Comparison of ENCODE assay signal across 8 cellular contexts in the genomic region with DNA sequence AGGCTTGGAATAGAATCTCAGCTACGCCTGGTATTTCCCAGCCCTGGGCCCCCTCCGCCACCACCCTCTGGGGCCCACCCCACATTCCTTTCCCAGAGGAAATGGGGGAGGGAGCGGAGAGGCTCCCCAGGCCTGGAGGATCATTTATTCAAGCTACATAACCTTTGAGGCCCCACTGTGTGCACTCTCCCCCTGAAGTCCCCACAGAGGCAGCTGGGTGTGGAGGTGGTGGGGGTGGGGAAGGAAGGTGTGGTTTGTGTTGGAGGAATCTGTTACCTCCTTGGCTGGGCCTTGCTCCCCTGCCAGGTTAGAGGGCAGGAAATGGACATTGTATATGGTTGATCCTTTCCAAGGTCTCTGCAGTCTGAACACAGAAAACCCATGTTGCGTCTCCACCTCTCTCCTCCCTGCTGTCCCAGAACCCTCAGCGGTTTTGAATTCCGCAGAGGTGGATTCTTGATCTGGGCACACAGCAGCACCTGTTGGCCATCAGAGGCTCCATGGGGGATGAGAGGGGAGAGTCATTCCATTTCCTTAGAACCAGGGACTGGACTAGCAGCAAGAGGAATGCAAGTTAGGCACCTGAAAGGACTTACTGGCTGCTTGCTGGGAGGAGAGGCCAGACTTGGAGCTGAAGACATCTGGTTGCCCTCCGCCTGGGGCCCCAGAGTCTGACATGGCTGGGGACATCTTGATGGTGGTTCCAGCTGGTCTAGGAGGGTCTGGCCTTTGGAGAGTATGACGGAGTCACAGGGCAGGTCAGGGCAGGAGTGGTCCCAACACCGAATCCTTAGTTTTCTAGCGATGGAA. TPM values are rescaled to one million over a fixed set of nuclear protein-coding genes. Genes with fewer than 3 reads are reported as not detected.
A peak's percentile ranks its signal among the peaks of the same experiment; 100 is the strongest.
DNase-seq lines count a peak whose midpoint lies in the region; ATAC-seq, FAIRE-seq and TF ChIP-seq lines count a peak whose summit lies in the region.

No MANE protein-coding gene starts in this region.

- TF ChIP-seq EP300 in GM12878 (IDR thresholded peaks at IDR 0.05; ENCODE audit: borderline replicate concordance in 1 of 2, control insufficient read depth in 1 of 2, low read depth in 2 of 2, low read length in 2 of 2), result no peak

- H3K79me2 ChIP-seq in GM12878 (ENCODE audit: control insufficient read depth, insufficient read depth, low read length) (no peaks in the 10 kb centered on the region), smooth muscle cell (ENCODE audit: low read depth) (peaks cover 18% of the 10 kb centered on the region)

- H3K4me2 ChIP-seq in GM12878 (ENCODE audit: control insufficient read depth, insufficient read depth), result 0 out of 2 replicates have a peak overlapping the region, but pooled peaks have one; percentile 9
- H3K4me2 ChIP-seq in smooth muscle cell, result peak overlapping the region; percentile 86

- H4K20me1 ChIP-seq in GM12878 (ENCODE audit: control insufficient read depth, insufficient read depth) (no peaks in the 10 kb centered on the region), smooth muscle cell (ENCODE audit: low read depth) (peaks cover 89% of the 10 kb centered on the region)

- H3K9me3 ChIP-seq in GM12878 (replicated peaks; ENCODE audit: control insufficient read depth, insufficient read depth, low read length), result no peaks in the 10 kb centered on the region
- no peaks in the 10 kb centered on the region for H3K9me3 ChIP-seq in smooth muscle cell (replicated peaks; ENCODE audit: low read depth)
- H3K9me3 ChIP-seq in naive thymus-derived CD4-positive, alpha-beta T cell (ENCODE audit: control insufficient read depth in 2 of 3, low read length in 3 of 3), result no peaks in the 10 kb centered on the region

- FAIRE-seq in GM12878 (lab: Jason Lieb, UNC), result no peak

- intact Hi-C loops in GM12878 (cut with micrococcal nuclease; ENCODE audit: unreplicated experiment), result no loop called here
- intact Hi-C loops in naive thymus-derived CD4-positive, alpha-beta T cell (cut with micrococcal nuclease), result no loop called here

- TF ChIP-seq CTCF in GM12878 (IDR thresholded peaks at IDR 0.05 in 2 of 3, conservative IDR thresholded peaks at IDR 0.05 in 1 of 3; ENCODE audit: control insufficient read depth in 2 of 3, extremely low read depth in 1 of 3, insufficient read depth in 1 of 3, low read depth in 3 of 3, low read length in 3 of 3) (no peak), smooth muscle cell (IDR thresholded peaks at IDR 0.05; ENCODE audit: borderline replicate concordance, insufficient read depth, poor library complexity, severe bottlenecking) (no peak)

- in situ Hi-C loops in GM12878 (cut with MboI), result no loop called here

- H3K4me1 Mint-ChIP-seq in naive thymus-derived CD4-positive, alpha-beta T cell, result peaks cover 6 to 18% (median 15%) of the 10 kb centered on the region in 7 donors

- no peak for ATAC-seq in GM12878
- ATAC-seq in naive thymus-derived CD4-positive, alpha-beta T cell, result no peak
- ATAC-seq in GM18909 (IDR thresholded peaks at IDR 0.05; ENCODE audit: poor library complexity, unreplicated experiment), result no peak

- H3K36me3 ChIP-seq in GM12878 (ENCODE audit: control insufficient read depth in 2 of 2, insufficient read depth in 2 of 2, low read length in 1 of 2), result no peaks in the 10 kb centered on the region
- no peaks in the 10 kb centered on the region for H3K36me3 ChIP-seq in smooth muscle cell (ENCODE audit: low read depth)
- H3K36me3 ChIP-seq in naive thymus-derived CD4-positive, alpha-beta T cell (ENCODE audit: control insufficient read depth in 2 of 3, insufficient read depth in 3 of 3, low read length in 3 of 3), result no peaks in the 10 kb centered on the region

- RAD21 ChIA-PET in GM12878 (lab: Charles Lee; ENCODE audit: unreplicated experiment), result no interaction called here

- CTCF ChIA-PET in GM12878 (lab: Yijun Ruan, JAX), result interaction anchor here (1.4 kb wide), 1 partner anchor 24 kb away, joined by 4 read pairs; no protein-coding TSS in a partner anchor
- CTCF ChIA-PET in naive thymus-derived CD4-positive, alpha-beta T cell (lab: Charles Lee), result no interaction called here

- H3F3A ChIP-seq in smooth muscle cell (ENCODE audit: low read depth), result peaks cover 42% of the 10 kb centered on the region

- no peak overlapping the region for H3K4me3 ChIP-seq in GM12878
- peak overlapping the region; percentile 51 for H3K4me3 ChIP-seq in iPS-11a (ENCODE audit: low read depth, low read length)
- peak overlapping the region; percentile 30 for H3K4me3 ChIP-seq in smooth muscle cell
- no peak overlapping the region for H3K4me3 ChIP-seq in naive thymus-derived CD4-positive, alpha-beta T cell (ENCODE audit: low read length)

- H2AFZ ChIP-seq in GM12878 (ENCODE audit: control insufficient read depth, low read depth, low read length) (no peak overlapping the region), smooth muscle cell (ENCODE audit: low read depth) (no peak overlapping the region)

- H3K27ac ChIP-seq in GM12878 (ENCODE audit: control insufficient read depth, insufficient read depth) (no peak overlapping the region), smooth muscle cell (ENCODE audit: low read depth) (peak overlapping the region; percentile 91)
- no peak overlapping the region for H3K27ac ChIP-seq in naive thymus-derived CD4-positive, alpha-beta T cell (ENCODE audit: low read depth, low read length)

- 54% methylated on average over 10 of the region's 10 CpGs for WGBS in GM12878 (ENCODE audit: insufficient coverage, insufficient replicate concordance, low lambda C conversion rate, missing lambda C conversion rate)
- 9% methylated on average over 8 of the region's 10 CpGs for WGBS in smooth muscle cell (ENCODE audit: low lambda C conversion rate)

- no peak overlapping the region for H3K27ac Mint-ChIP-seq in naive thymus-derived CD4-positive, alpha-beta T cell

- TF ChIP-seq RAD21 in GM12878 (IDR thresholded peaks at IDR 0.05; ENCODE audit: insufficient read depth, low read depth, low read length), result no peak

- DNase-seq in HCEC 1CT, result peak; percentile 84
- DNase-seq in GM12878 (ENCODE audit: low read depth, low spot score), result no peak
- DNase-seq in smooth muscle cell (lab: John Stamatoyannopoulos, UW; ENCODE audit: unreplicated experiment), result no peak
- no peak for DNase-seq in naive thymus-derived CD4-positive, alpha-beta T cell
- DNase-seq in NCI-H2107 treated with DMSO at 0.1 percent for 48 hours (lab: John Stamatoyannopoulos, UW; ENCODE audit: unreplicated experiment), result no peak
- no peak for DNase-seq in superior temporal gyrus (ENCODE audit: extremely low spot score)

- BruUV-seq in GM12878 (replicated peaks; lab: Mats Ljungman, UMichigan), result no TSS peak

- H3K27me3 Mint-ChIP-seq in naive thymus-derived CD4-positive, alpha-beta T cell, result peaks cover 25 to 43% (median 41%) of the 10 kb centered on the region in 5 donors

- no peak overlapping the region for H3K4me3 Mint-ChIP-seq in naive thymus-derived CD4-positive, alpha-beta T cell

- H3K9ac ChIP-seq in GM12878 (ENCODE audit: control insufficient read depth, insufficient read depth, low read length), result no peak overlapping the region
- H3K9ac ChIP-seq in smooth muscle cell (ENCODE audit: low read depth), result peak overlapping the region; percentile 30

- peaks cover 3 to 13% of the 10 kb centered on the region in 2 experiments; a peak in 3 of 4 replicates for H3K27me3 ChIP-seq in GM12878 (replicated peaks in 1 of 2; ENCODE audit: control insufficient read depth in 2 of 2, insufficient read depth in 2 of 2, low read length in 1 of 2)
- H3K27me3 ChIP-seq in smooth muscle cell (ENCODE audit: low read depth), result no peaks in the 10 kb centered on the region
- peaks cover 0 to 3% of the 10 kb centered on the region in 2 donors for H3K27me3 ChIP-seq in naive thymus-derived CD4-positive, alpha-beta T cell (ENCODE audit: control insufficient read depth in 2 of 2, insufficient read depth in 2 of 2, low read length in 2 of 2)

- peaks cover 0 to 5% (median 0%) of the 10 kb centered on the region in 11 donors for H3K9me3 Mint-ChIP-seq in naive thymus-derived CD4-positive, alpha-beta T cell

- no peak for TF ChIP-seq POLR2A in GM12878 (IDR thresholded peaks at IDR 0.05; ENCODE audit: low read depth, low read length)

- peaks cover 0 to 9% (median 0%) of the 10 kb centered on the region in 5 donors for H3K36me3 Mint-ChIP-seq in naive thymus-derived CD4-positive, alpha-beta T cell

- POLR2A ChIA-PET in GM12878 (lab: Charles Lee), result interaction anchor here (0.6 kb wide), 1 partner anchor 68 kb away, joined by 3 read pairs; no protein-coding TSS in a partner anchor
- POLR2A ChIA-PET in naive thymus-derived CD4-positive, alpha-beta T cell (lab: Charles Lee), result no interaction called here

- peaks cover 11% of the 10 kb centered on the region for H3K4me1 ChIP-seq in GM12878 (ENCODE audit: control insufficient read depth, insufficient read depth, low read length)
- peaks cover 63% of the 10 kb centered on the region for H3K4me1 ChIP-seq in smooth muscle cell (ENCODE audit: low read depth)
- H3K4me1 ChIP-seq in naive thymus-derived CD4-positive, alpha-beta T cell (ENCODE audit: control insufficient read depth in 2 of 2, insufficient read depth in 2 of 2, low read length in 2 of 2), result no peaks in the 10 kb centered on the region

- SMC1A ChIA-PET in GM12878 (lab: Charles Lee; ENCODE audit: uncharacterized antibody, unreplicated experiment), result no interaction called here

TF ChIP-seq in GM12878, 131 proteins besides CTCF, POLR2A, EP300 and RAD21 (continues in another document):
- TF ChIP-seq EGR1 (IDR thresholded peaks at IDR 0.05; ENCODE audit: borderline replicate concordance in 1 of 2, low read depth in 2 of 2, low read length in 2 of 2) (no peak), KLF5 (IDR thresholded peaks at IDR 0.05; ENCODE audit: partially characterized antibody) (no peak)

RNA-seq across cellular contexts. Expression of a gene that starts 23.0 kb away (rescaled TPM):
- total RNA-seq in GM12878 (2013; cell fraction: nucleolus; rRNA removed), result 0.23 TPM in 1 of 2 replicates, not detected in the other
- 2.1 and 2.9 TPM in 2 replicates for total RNA-seq in GM12878 (2014; rRNA removed)
- 2.5 and 2.9 TPM in 2 replicates for total RNA-seq in GM12878 (2014; rRNA removed; fragmentation: Illumina TruSeq; extraction: Trizol)
- total RNA-seq in GM12878 (2021), result 5.6 and 5.8 TPM in 2 replicates
- 0.43 TPM for polyA plus RNA-seq in GM12878 (2011; ENCODE audit: low read depth)
- 0.84 and 1.1 TPM in 2 replicates for polyA plus RNA-seq in GM12878 (2011; rRNA removed)
- 1.3 and 2.2 TPM in 2 replicates for polyA plus RNA-seq in GM12878 (2011; cell fraction: cytosol; rRNA removed)
- 3.7 and 4.3 TPM in 2 replicates for polyA plus RNA-seq in GM12878 (2011; cell fraction: nucleus; rRNA removed)
- 2.4 and 4.5 TPM in 2 replicates for polyA plus RNA-seq in GM12878 (2012)
- polyA plus RNA-seq in GM12878 (2014; fragmentation: Illumina TruSeq; extraction: Trizol), result 0.65 and 2.4 TPM in 2 replicates
- polyA plus RNA-seq in GM12878 (2014; fragmentation: Nextera tagmentation; extraction: Ambion mirVana), result under 1 TPM; 0.23 to 0.35 TPM
- 4.2 and 5.0 TPM in 2 replicates for polyA plus RNA-seq in GM12878 (2014; rRNA removed)
- polyA plus RNA-seq in GM12878 (2016; fragmentation: Nextera tagmentation; extraction: Ambion mirVana), result 1 to 10 TPM in 1 of 2 experiments, under 1 TPM in 1; 0.75 to 1.8 TPM
- polyA minus RNA-seq in GM12878 (2011; rRNA and poly(A)+ RNA removed), result 1.5 and 3.4 TPM in 2 replicates
- 2.1 and 3.5 TPM in 2 replicates for polyA minus RNA-seq in GM12878 (2011; cell fraction: cytosol; rRNA and poly(A)+ RNA removed)
- polyA minus RNA-seq in GM12878 (2011; cell fraction: nucleus; rRNA and poly(A)+ RNA removed), result 3.5 and 9.0 TPM in 2 replicates
- total RNA-seq in smooth muscle cell, result 18.1 and 34.0 TPM in 2 replicates
- polyA plus RNA-seq in smooth muscle cell, result 24.9 and 30.0 TPM in 2 replicates
- 1 to 10 TPM in 1 of 5 experiments, under 1 TPM in 2, not detected in 2; 0.24 to 1.3 (median 0.34) TPM for total RNA-seq in naive thymus-derived CD4-positive, alpha-beta T cell
- not detected for polyA plus RNA-seq in naive thymus-derived CD4-positive, alpha-beta T cell

Comparison
In these comparisons a context has a peak if more than half of its experiments do, and no peak if none do; other contexts are left out.
1. H3K4me3 ChIP-seq: peak in iPS-11a (single experiment) and smooth muscle cell (single experiment); none in GM12878 (single experiment) and naive thymus-derived CD4-positive, alpha-beta T cell (single experiment).